1 cellular context compared by ENCODE assay signal in genomic region chr10:22427890-22428571, GRCh38.
A peak's percentile ranks its signal among the peaks of the same experiment; 100 is the strongest.
TF ChIP-seq lines count a peak whose summit lies in the region.

No MANE protein-coding gene starts in this region.

TF ChIP-seq in HEK293, 187 proteins besides CTCF, POLR2A, EP300 and RAD21 (continued from another document and continues in another):
- TF ChIP-seq OSR2 (tag by site-specific recombination; IDR thresholded peaks at IDR 0.05), result peak; percentile 96
- peak; percentile 62; the same call in 1 of the 2 replicates for TF ChIP-seq ZNF18 (tag by site-specific recombination; IDR thresholded peaks at IDR 0.05)
- 0 out of 2 replicates have a peak, but pooled peaks have one; percentile 10 for TF ChIP-seq ZBTB20 (tag by site-specific recombination; IDR thresholded peaks at IDR 0.05)
- TF ChIP-seq ZNF837 (tag by site-specific recombination; IDR thresholded peaks at IDR 0.05), result no peak
- TF ChIP-seq OVOL3 (tag by site-specific recombination; IDR thresholded peaks at IDR 0.05), result peak; percentile 42; the same call in 1 of the 2 replicates
- TF ChIP-seq, protein P1, sequence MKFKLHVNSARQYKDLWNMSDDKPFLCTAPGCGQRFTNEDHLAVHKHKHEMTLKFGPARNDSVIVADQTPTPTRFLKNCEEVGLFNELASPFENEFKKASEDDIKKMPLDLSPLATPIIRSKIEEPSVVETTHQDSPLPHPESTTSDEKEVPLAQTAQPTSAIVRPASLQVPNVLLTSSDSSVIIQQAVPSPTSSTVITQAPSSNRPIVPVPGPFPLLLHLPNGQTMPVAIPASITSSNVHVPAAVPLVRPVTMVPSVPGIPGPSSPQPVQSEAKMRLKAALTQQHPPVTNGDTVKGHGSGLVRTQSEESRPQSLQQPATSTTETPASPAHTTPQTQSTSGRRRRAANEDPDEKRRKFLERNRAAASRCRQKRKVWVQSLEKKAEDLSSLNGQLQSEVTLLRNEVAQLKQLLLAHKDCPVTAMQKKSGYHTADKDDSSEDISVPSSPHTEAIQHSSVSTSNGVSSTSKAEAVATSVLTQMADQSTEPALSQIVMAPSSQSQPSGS (tag by site-specific recombination; IDR thresholded peaks at IDR 0.05; ENCODE audit: low read depth), result 0 out of 2 replicates have a peak, but pooled peaks have one; percentile 16
- TF ChIP-seq PRDM4 (tag by site-specific recombination; IDR thresholded peaks at IDR 0.05), result peak; percentile 90
- TF ChIP-seq, protein P2, sequence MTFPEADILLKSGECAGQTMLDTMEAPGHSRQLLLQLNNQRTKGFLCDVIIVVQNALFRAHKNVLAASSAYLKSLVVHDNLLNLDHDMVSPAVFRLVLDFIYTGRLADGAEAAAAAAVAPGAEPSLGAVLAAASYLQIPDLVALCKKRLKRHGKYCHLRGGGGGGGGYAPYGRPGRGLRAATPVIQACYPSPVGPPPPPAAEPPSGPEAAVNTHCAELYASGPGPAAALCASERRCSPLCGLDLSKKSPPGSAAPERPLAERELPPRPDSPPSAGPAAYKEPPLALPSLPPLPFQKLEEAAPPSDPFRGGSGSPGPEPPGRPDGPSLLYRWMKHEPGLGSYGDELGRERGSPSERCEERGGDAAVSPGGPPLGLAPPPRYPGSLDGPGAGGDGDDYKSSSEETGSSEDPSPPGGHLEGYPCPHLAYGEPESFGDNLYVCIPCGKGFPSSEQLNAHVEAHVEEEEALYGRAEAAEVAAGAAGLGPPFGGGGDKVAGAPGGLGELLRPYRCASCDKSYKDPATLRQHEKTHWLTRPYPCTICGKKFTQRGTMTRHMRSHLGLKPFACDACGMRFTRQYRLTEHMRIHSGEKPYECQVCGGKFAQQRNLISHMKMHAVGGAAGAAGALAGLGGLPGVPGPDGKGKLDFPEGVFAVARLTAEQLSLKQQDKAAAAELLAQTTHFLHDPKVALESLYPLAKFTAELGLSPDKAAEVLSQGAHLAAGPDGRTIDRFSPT (tag by site-specific recombination; IDR thresholded peaks at IDR 0.05), result peak; percentile 89
- peak; percentile 84 for TF ChIP-seq KLF10 (tag by site-specific recombination; IDR thresholded peaks at IDR 0.05)
- peak; percentile 48; the same call in 1 of the 2 replicates for TF ChIP-seq SCRT2 (tag by site-specific recombination; IDR thresholded peaks at IDR 0.05)
- TF ChIP-seq KLF8 (tag by site-specific recombination; IDR thresholded peaks at IDR 0.05), result peak; percentile 86
- peak; percentile 92 for TF ChIP-seq ZNF501 (tag by site-specific recombination; IDR thresholded peaks at IDR 0.05)
- peak; percentile 96 for TF ChIP-seq IKZF3 (tag by site-specific recombination; IDR thresholded peaks at IDR 0.05)
- peak; percentile 99 for TF ChIP-seq MZF1 (tag by site-specific recombination; IDR thresholded peaks at IDR 0.05; ENCODE audit: borderline replicate concordance)
- TF ChIP-seq ZBTB21 (tag by site-specific recombination; IDR thresholded peaks at IDR 0.05), result peak; percentile 71; the same call in 1 of the 2 replicates
- peak; percentile 77 for TF ChIP-seq GLIS1 (tag by site-specific recombination; IDR thresholded peaks at IDR 0.05)
- no peak for TF ChIP-seq SETDB1 (IDR thresholded peaks at IDR 0.05; ENCODE audit: insufficient read length, low read length)
- peak; percentile 98 for TF ChIP-seq FEZF1 (tag by site-specific recombination; IDR thresholded peaks at IDR 0.05)
- TF ChIP-seq ZNF2 (tag by site-specific recombination; IDR thresholded peaks at IDR 0.05), result peak; percentile 78; the same call in 1 of the 2 replicates
- TF ChIP-seq MEIS1 (CRISPR knock-in tag; IDR thresholded peaks at IDR 0.05; ENCODE audit: borderline replicate concordance), result no peak
- TF ChIP-seq ZBTB8A (tag by site-specific recombination; IDR thresholded peaks at IDR 0.05), result peak; percentile 62
- TF ChIP-seq, protein P3, sequence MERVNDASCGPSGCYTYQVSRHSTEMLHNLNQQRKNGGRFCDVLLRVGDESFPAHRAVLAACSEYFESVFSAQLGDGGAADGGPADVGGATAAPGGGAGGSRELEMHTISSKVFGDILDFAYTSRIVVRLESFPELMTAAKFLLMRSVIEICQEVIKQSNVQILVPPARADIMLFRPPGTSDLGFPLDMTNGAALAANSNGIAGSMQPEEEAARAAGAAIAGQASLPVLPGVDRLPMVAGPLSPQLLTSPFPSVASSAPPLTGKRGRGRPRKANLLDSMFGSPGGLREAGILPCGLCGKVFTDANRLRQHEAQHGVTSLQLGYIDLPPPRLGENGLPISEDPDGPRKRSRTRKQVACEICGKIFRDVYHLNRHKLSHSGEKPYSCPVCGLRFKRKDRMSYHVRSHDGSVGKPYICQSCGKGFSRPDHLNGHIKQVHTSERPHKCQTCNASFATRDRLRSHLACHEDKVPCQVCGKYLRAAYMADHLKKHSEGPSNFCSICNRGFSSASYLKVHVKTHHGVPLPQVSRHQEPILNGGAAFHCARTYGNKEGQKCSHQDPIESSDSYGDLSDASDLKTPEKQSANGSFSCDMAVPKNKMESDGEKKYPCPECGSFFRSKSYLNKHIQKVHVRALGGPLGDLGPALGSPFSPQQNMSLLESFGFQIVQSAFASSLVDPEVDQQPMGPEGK (tag by site-specific recombination; IDR thresholded peaks at IDR 0.05), result peak; percentile 82
- TF ChIP-seq, protein P4, sequence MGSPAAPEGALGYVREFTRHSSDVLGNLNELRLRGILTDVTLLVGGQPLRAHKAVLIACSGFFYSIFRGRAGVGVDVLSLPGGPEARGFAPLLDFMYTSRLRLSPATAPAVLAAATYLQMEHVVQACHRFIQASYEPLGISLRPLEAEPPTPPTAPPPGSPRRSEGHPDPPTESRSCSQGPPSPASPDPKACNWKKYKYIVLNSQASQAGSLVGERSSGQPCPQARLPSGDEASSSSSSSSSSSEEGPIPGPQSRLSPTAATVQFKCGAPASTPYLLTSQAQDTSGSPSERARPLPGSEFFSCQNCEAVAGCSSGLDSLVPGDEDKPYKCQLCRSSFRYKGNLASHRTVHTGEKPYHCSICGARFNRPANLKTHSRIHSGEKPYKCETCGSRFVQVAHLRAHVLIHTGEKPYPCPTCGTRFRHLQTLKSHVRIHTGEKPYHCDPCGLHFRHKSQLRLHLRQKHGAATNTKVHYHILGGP (tag by site-specific recombination; IDR thresholded peaks at IDR 0.05), result peak; percentile 37; the same call in 1 of the 2 replicates
- peak; percentile 98 for TF ChIP-seq ZEB2 (tag by site-specific recombination; IDR thresholded peaks at IDR 0.05)
- TF ChIP-seq ZNF366 (tag by site-specific recombination; conservative IDR thresholded peaks at IDR 0.05), result peak; percentile 99
- peak; percentile 79; the same call in 1 of the 2 replicates for TF ChIP-seq ZNF488 (tag by site-specific recombination; IDR thresholded peaks at IDR 0.05)
- TF ChIP-seq ZNF626 (tag by site-specific recombination; IDR thresholded peaks at IDR 0.05), result no peak
- TF ChIP-seq ZNF239 (tag by site-specific recombination; IDR thresholded peaks at IDR 0.05), result no peak
- no peak for TF ChIP-seq REPIN1 (tag by site-specific recombination; IDR thresholded peaks at IDR 0.05; ENCODE audit: low read depth)
- no peak for TF ChIP-seq ZFP69B (tag by site-specific recombination; IDR thresholded peaks at IDR 0.05)
- peak; percentile 90; the same call in 1 of the 2 replicates for TF ChIP-seq ZSCAN23 (tag by site-specific recombination; IDR thresholded peaks at IDR 0.05)
- TF ChIP-seq ZNF433 (tag by site-specific recombination; IDR thresholded peaks at IDR 0.05; ENCODE audit: low read depth), result no peak
- TF ChIP-seq ZNF248 (tag by site-specific recombination; IDR thresholded peaks at IDR 0.05), result no peak
- 0 out of 2 replicates have a peak, but pooled peaks have one; percentile 27 for TF ChIP-seq ZNF518A (tag by site-specific recombination; conservative IDR thresholded peaks at IDR 0.05; ENCODE audit: low read depth)
- 0 out of 2 replicates have a peak, but pooled peaks have one; percentile 10 for TF ChIP-seq ZNF623 (tag by site-specific recombination; IDR thresholded peaks at IDR 0.05)
- peak; percentile 38; the same call in 1 of the 2 replicates for TF ChIP-seq SCRT1 (tag by site-specific recombination; IDR thresholded peaks at IDR 0.05; ENCODE audit: borderline replicate concordance)
- TF ChIP-seq ZNF561 (tag by site-specific recombination; IDR thresholded peaks at IDR 0.05; ENCODE audit: borderline replicate concordance), result 0 out of 2 replicates have a peak, but pooled peaks have one; percentile 51
- peak; percentile 86 for TF ChIP-seq INSM2 (tag by site-specific recombination; IDR thresholded peaks at IDR 0.05)
- 0 out of 2 replicates have a peak, but pooled peaks have one; percentile 8 for TF ChIP-seq ZSCAN16 (tag by site-specific recombination; IDR thresholded peaks at IDR 0.05)
